ENCODE assay signal across 13 cellular contexts in genomic region chr15:40049076-40049475, GRCh38. TPM values are rescaled to one million over a fixed set of nuclear protein-coding genes. Genes with fewer than 3 reads are reported as not detected.
A peak's percentile ranks its signal among the peaks of the same experiment; 100 is the strongest.
DNase-seq lines count a peak whose midpoint lies in the region; ATAC-seq and TF ChIP-seq lines count a peak whose summit lies in the region.
"Had no signal": no experiment of that assay in that cellular context is flagged by ENCODE, and none has a peak within 500 bp of the region (broad histone marks: within the 10 kb centered on the region; RNA-seq: fewer than 3 reads in every experiment).

No MANE protein-coding gene starts in this region.

- H3K4me3 Mint-ChIP-seq in activated CD4-positive, alpha-beta memory T cell treated with anti-CD3 and anti-CD28 coated beads for 36 hours, result no peak overlapping the region
- H3K4me3 Mint-ChIP-seq in activated CD4-positive, alpha-beta memory T cell treated with anti-CD3 and anti-CD28 coated beads, Interleukin-2, amount 10 ng/mL, durations not matched to agents 7 days and 5 days, result no peak overlapping the region
- H3K4me3 Mint-ChIP-seq: H9 had no signal

- H3K4me2 ChIP-seq in SU-DHL-6 (ENCODE audit: low read depth, low read length, poor library complexity, severe bottlenecking) (peak overlapping the region; percentile 59), hepatocyte (no peak overlapping the region)

- H3K9me3 ChIP-seq in SU-DHL-6 (ENCODE audit: insufficient read depth, low read length) (no peaks in the 10 kb centered on the region), hepatocyte (ENCODE audit: low read depth) (no peaks in the 10 kb centered on the region), thymus (ENCODE audit: control insufficient read depth) (peaks cover 2% of the 10 kb centered on the region)
- H3K9me3 ChIP-seq: sigmoid colon had no signal

- peak overlapping the region; percentile 59 for H3K9ac ChIP-seq in SU-DHL-6 (ENCODE audit: low read length)

- POLR2A ChIA-PET in activated CD4-positive, alpha-beta memory T cell treated with anti-CD3 and anti-CD28 coated beads for 36 hours (lab: Charles Lee), result interaction anchor here (0.8 to 3.5 kb wide), 4 partner anchors 14 to 112 kb away, joined by 3 to 30 read pairs (median 5); partner anchors contain the start of genes BMF and BUB1B
- POLR2A ChIA-PET in activated CD4-positive, alpha-beta memory T cell treated with anti-CD3 and anti-CD28 coated beads, Interleukin-2, amount 10 ng/mL, durations not matched to agents 7 days and 5 days (lab: Charles Lee), result interaction anchor here (1.1 to 4.0 kb wide), 6 partner anchors 9 to 260 kb away, joined by 3 to 53 read pairs (median 23); partner anchors contain the start of genes BMF, BUB1B and SRP14

- H3F3A ChIP-seq in SU-DHL-6 (ENCODE audit: insufficient read depth), result peaks cover 73% of the 10 kb centered on the region

- intact Hi-C loops in activated CD4-positive, alpha-beta memory T cell treated with anti-CD3 and anti-CD28 coated beads for 36 hours (cut with micrococcal nuclease), result no loop called here

- H3K4me1 ChIP-seq in hepatocyte (ENCODE audit: insufficient read depth) (peaks cover 29% of the 10 kb centered on the region), thymus (ENCODE audit: control insufficient read depth, insufficient read depth, low read length) (peaks cover 83% of the 10 kb centered on the region)

- H3K4me3 ChIP-seq in SU-DHL-6 (ENCODE audit: insufficient read depth, low read length, poor library complexity, severe bottlenecking), result no peak overlapping the region
- H3K4me3 ChIP-seq in hepatocyte, result no peak overlapping the region
- no peak overlapping the region for H3K4me3 ChIP-seq in thymus (ENCODE audit: low read length)
- H3K4me3 ChIP-seq: sigmoid colon had no signal

- 90% methylated on average over 3 of the region's 3 CpGs for WGBS in hepatocyte (ENCODE audit: low lambda C conversion rate, missing lambda C conversion rate)
- 99% methylated on average over 3 of the region's 3 CpGs for WGBS in thymus

- TF ChIP-seq CTCF in SU-DHL-6 (IDR thresholded peaks at IDR 0.05; ENCODE audit: insufficient read depth, low read length, poor library complexity, severe bottlenecking) (no peak), hepatocyte (IDR thresholded peaks at IDR 0.05; ENCODE audit: poor library complexity) (no peak)

- H4K20me1 ChIP-seq in SU-DHL-6 (ENCODE audit: low read depth, low read length) (no peaks in the 10 kb centered on the region), hepatocyte (ENCODE audit: insufficient read depth, poor library complexity, severe bottlenecking) (no peaks in the 10 kb centered on the region)

- H3K27ac Mint-ChIP-seq in activated CD4-positive, alpha-beta memory T cell treated with anti-CD3 and anti-CD28 coated beads for 36 hours, result peak overlapping the region; percentile 8
- no peak overlapping the region for H3K27ac Mint-ChIP-seq in activated CD4-positive, alpha-beta memory T cell treated with anti-CD3 and anti-CD28 coated beads, Interleukin-2, amount 10 ng/mL, durations not matched to agents 7 days and 5 days

- no peaks in the 10 kb centered on the region for H3K27me3 Mint-ChIP-seq in activated CD4-positive, alpha-beta memory T cell treated with anti-CD3 and anti-CD28 coated beads for 36 hours
- H3K27me3 Mint-ChIP-seq in activated CD4-positive, alpha-beta memory T cell treated with anti-CD3 and anti-CD28 coated beads, Interleukin-2, amount 10 ng/mL, durations not matched to agents 7 days and 5 days, result no peaks in the 10 kb centered on the region

- H3K27ac ChIP-seq in SU-DHL-6 (ENCODE audit: low read depth, low read length) (peak overlapping the region; percentile 98), hepatocyte (peak overlapping the region; percentile 8), thymus (ENCODE audit: low read depth) (peak overlapping the region; percentile 97)

- no peaks in the 10 kb centered on the region for H3K9me3 Mint-ChIP-seq in activated CD4-positive, alpha-beta memory T cell treated with anti-CD3 and anti-CD28 coated beads for 36 hours
- H3K9me3 Mint-ChIP-seq in activated CD4-positive, alpha-beta memory T cell treated with anti-CD3 and anti-CD28 coated beads, Interleukin-2, amount 10 ng/mL, durations not matched to agents 7 days and 5 days, result no peaks in the 10 kb centered on the region
- H3K9me3 Mint-ChIP-seq: H9 had no signal

- H3K9me2 ChIP-seq in SU-DHL-6 (replicated peaks; ENCODE audit: insufficient read depth, low read length), result no peaks in the 10 kb centered on the region
- H3K9me2 ChIP-seq in hepatocyte (replicated peaks; ENCODE audit: insufficient read depth), result no peaks in the 10 kb centered on the region

- no peaks in the 10 kb centered on the region for H3K27me3 ChIP-seq in SU-DHL-6 (ENCODE audit: low read length)
- no peaks in the 10 kb centered on the region for H3K27me3 ChIP-seq in hepatocyte
- no peaks in the 10 kb centered on the region for H3K27me3 ChIP-seq in thymus (ENCODE audit: control insufficient read depth, insufficient read depth)
- H3K27me3 ChIP-seq: sigmoid colon had no signal

- peaks cover 1% of the 10 kb centered on the region for H3K36me3 Mint-ChIP-seq in activated CD4-positive, alpha-beta memory T cell treated with anti-CD3 and anti-CD28 coated beads for 36 hours
- peaks cover 11% of the 10 kb centered on the region for H3K36me3 Mint-ChIP-seq in activated CD4-positive, alpha-beta memory T cell treated with anti-CD3 and anti-CD28 coated beads, Interleukin-2, amount 10 ng/mL, durations not matched to agents 7 days and 5 days (ENCODE audit: low read depth)

- no peak overlapping the region for H2AFZ ChIP-seq in SU-DHL-6 (ENCODE audit: low read depth, low read length, severe bottlenecking)
- H2AFZ ChIP-seq in hepatocyte, result no peak overlapping the region

- no peak for ATAC-seq in HG02884 (IDR thresholded peaks at IDR 0.05; ENCODE audit: unreplicated experiment)

- CTCF ChIA-PET in activated CD4-positive, alpha-beta memory T cell treated with anti-CD3 and anti-CD28 coated beads for 36 hours (lab: Charles Lee), result interaction anchor here (0.7 to 7.6 kb wide), 6 partner anchors 10 to 228 kb away, joined by 3 to 195 read pairs (median 26); partner anchors contain the start of genes BMF and SRP14
- CTCF ChIA-PET in activated CD4-positive, alpha-beta memory T cell treated with anti-CD3 and anti-CD28 coated beads, Interleukin-2, amount 10 ng/mL, durations not matched to agents 7 days and 5 days (lab: Charles Lee), result interaction anchor here (1.1 to 8.4 kb wide), 6 partner anchors 19 to 259 kb away, joined by 4 to 146 read pairs (median 31); partner anchors contain the start of genes BMF, BUB1B and PLCB2

- H3K36me3 ChIP-seq in SU-DHL-6 (ENCODE audit: low read length) (no peaks in the 10 kb centered on the region), hepatocyte (replicated peaks; ENCODE audit: insufficient read depth, low read depth) (no peaks in the 10 kb centered on the region), thymus (ENCODE audit: control insufficient read depth, insufficient read depth) (peaks cover 7% of the 10 kb centered on the region)
- H3K36me3 ChIP-seq: sigmoid colon had no signal

- peaks cover 64% of the 10 kb centered on the region for H3K4me1 Mint-ChIP-seq in activated CD4-positive, alpha-beta memory T cell treated with anti-CD3 and anti-CD28 coated beads for 36 hours (ENCODE audit: low read depth)
- peaks cover 79% of the 10 kb centered on the region for H3K4me1 Mint-ChIP-seq in activated CD4-positive, alpha-beta memory T cell treated with anti-CD3 and anti-CD28 coated beads, Interleukin-2, amount 10 ng/mL, durations not matched to agents 7 days and 5 days

- no peak for DNase-seq in activated CD4-positive, alpha-beta memory T cell treated with anti-CD3 and anti-CD28 coated beads for 36 hours
- no peak for DNase-seq in activated CD4-positive, alpha-beta memory T cell treated with anti-CD3 and anti-CD28 coated beads, Interleukin-2, amount 10 ng/mL, durations not matched to agents 7 days and 5 days
- DNase-seq in hepatocyte (ENCODE audit: low spot score) (no peak), C1 segment of cervical spinal cord (lab: John Stamatoyannopoulos, UW) (no peak)
- no peak for DNase-seq in stimulated activated CD4-positive, alpha-beta T cell treated with anti-CD3 and anti-CD28 coated beads, Interleukin-12 subunit alpha, Interleukin-12 subunit beta, amount 100 ng/mL, for 4 hours
- DNase-seq: DMS153, H9, NCI-H2107, NCI-H748 treated with DMSO at 0.1 percent for 48 hours had no signal

- H3K79me2 ChIP-seq in SU-DHL-6 (ENCODE audit: insufficient read depth, low read length) (no peaks in the 10 kb centered on the region), hepatocyte (no peaks in the 10 kb centered on the region)

RNA-seq across cellular contexts. Expression of gene SRP14, which starts 10.1 kb away (rescaled TPM):
- total RNA-seq in activated CD4-positive, alpha-beta memory T cell treated with anti-CD3 and anti-CD28 coated beads for 36 hours, result 100 to 1,000 TPM; 168 to 170 TPM
- total RNA-seq in activated CD4-positive, alpha-beta memory T cell treated with anti-CD3 and anti-CD28 coated beads, Interleukin-2, amount 10 ng/mL, durations not matched to agents 7 days and 5 days, result 100 to 1,000 TPM; 150 to 153 TPM
- 219 and 274 TPM in 2 replicates for total RNA-seq in hepatocyte
- 804 and 827 TPM in 2 replicates for polyA plus RNA-seq in hepatocyte
- polyA plus RNA-seq in thymus, result 522 TPM

RNA-seq across cellular contexts. Expression of gene BMF, which starts 59.6 kb away (rescaled TPM):
- total RNA-seq in activated CD4-positive, alpha-beta memory T cell treated with anti-CD3 and anti-CD28 coated beads for 36 hours, result 1 to 10 TPM; 6.9 to 7.3 TPM
- 10 to 100 TPM; 25.7 to 30.2 TPM for total RNA-seq in activated CD4-positive, alpha-beta memory T cell treated with anti-CD3 and anti-CD28 coated beads, Interleukin-2, amount 10 ng/mL, durations not matched to agents 7 days and 5 days
- total RNA-seq in hepatocyte, result 33.9 and 41.8 TPM in 2 replicates
- polyA plus RNA-seq in hepatocyte (13.8 and 15.9 TPM in 2 replicates), thymus (70.4 TPM)

Comparison
In these comparisons a context has a peak if more than half of its experiments do, and no peak if none do; other contexts are left out.
1. H3K27ac ChIP-seq: peak in every context shown above with its lines; median percentile 98 in SU-DHL-6; 97 in thymus; 8 in hepatocyte.